In the genomic region with DNA sequence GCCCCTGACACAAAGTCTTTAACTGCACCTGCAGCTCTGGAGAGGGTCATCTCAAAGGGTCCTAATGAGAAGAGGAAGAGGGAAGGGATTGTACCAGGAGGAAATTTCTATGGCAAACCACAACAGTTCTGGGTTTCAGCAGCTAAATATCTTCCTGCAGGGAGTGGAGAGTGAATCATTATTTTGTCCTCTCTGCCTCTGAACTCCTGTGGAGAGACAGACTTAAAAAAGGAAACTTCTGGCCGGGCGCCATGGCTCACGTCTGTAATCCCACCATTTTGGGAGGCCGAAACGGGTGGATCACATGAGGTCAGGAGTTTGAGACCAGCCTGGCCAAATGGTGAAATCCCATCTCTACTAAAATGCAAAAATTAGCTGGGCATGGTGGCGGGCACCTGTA, we compare ENCODE assay signal across 33 cellular contexts. TPM values are rescaled to one million over a fixed set of nuclear protein-coding genes. Genes with fewer than 3 reads are reported as not detected.
DNase-seq lines count a peak whose midpoint lies in the region; ATAC-seq and TF ChIP-seq lines count a peak whose summit lies in the region.
"Had no signal": no experiment of that assay in that cellular context is flagged by ENCODE, and none has a peak within 500 bp of the region (broad histone marks: within the 10 kb centered on the region; RNA-seq: fewer than 3 reads in every experiment).

No MANE protein-coding gene starts in this region.

- DNase-seq in activated naive CD8-positive, alpha-beta T cell treated with anti-CD3 and anti-CD28 coated beads for 36 hours: no peak
- DNase-seq in activated naive CD8-positive, alpha-beta T cell treated with anti-CD3 and anti-CD28 coated beads, Interleukin-2, amount 50 U/mL, for 24 hours: no peak
- DNase-seq in coronary artery (ENCODE audit: low spot score): peak; percentile 0
- no peak for DNase-seq in natural killer cell treated with Interleukin-12 subunit alpha and Interleukin-12 subunit beta and Interleukin-15 and Interleukin-18, amount 100 ng/mL, for 72 hours (ENCODE audit: low spot score)
- DNase-seq in stomach: peak; percentile 25
- no peak for DNase-seq in MCF 10A (ENCODE audit: unreplicated experiment)
- no peak for DNase-seq in NCI-H1436 (lab: John Stamatoyannopoulos, UW)
- DNase-seq: ACHN; BE2C; CD8-positive, alpha-beta memory T cell; DMS 273 treated with DMSO at 0.1 percent for 48 hours; DMS79; EL; GDM1; NCI-H1048; NCI-H1417; NCI-H1694 treated with DMSO at 0.1 percent for 48 hours; NCI-H2081; NCI-H2227 treated with DMSO at 0.1 percent for 48 hours; NCI-H526 treated with DMSO at 0.1 percent for 48 hours; PC-9 had no signal

- BruUV-seq in MCF 10A (replicated peaks; lab: Mats Ljungman, UMichigan): no TSS peak

- TF ChIP-seq CTCF in coronary artery (IDR thresholded peaks at IDR 0.05) (no peak), stomach (IDR thresholded peaks at IDR 0.05) (no peak), MCF 10A (IDR thresholded peaks at IDR 0.05; ENCODE audit: unreplicated experiment) (no peak)

- TF ChIP-seq EP300 in stomach (IDR thresholded peaks at IDR 0.05): no peak

- ATAC-seq in activated naive CD8-positive, alpha-beta T cell treated with anti-CD3 and anti-CD28 coated beads, Interleukin-2, amount 50 U/mL, for 24 hours: no peak
- ATAC-seq in natural killer cell treated with Interleukin-12 subunit alpha and Interleukin-12 subunit beta and Interleukin-15 and Interleukin-18, amount 100 ng/mL, for 72 hours: no peak
- no peak for ATAC-seq in HG03442 (IDR thresholded peaks at IDR 0.05; ENCODE audit: unreplicated experiment)
- ATAC-seq: GM12878, HCT116, Right ventricle myocardium inferior had no signal

- no peaks in the 10 kb centered on the region for H3K27me3 ChIP-seq in stomach

- no peaks in the 10 kb centered on the region for H3K4me1 Mint-ChIP-seq in activated naive CD8-positive, alpha-beta T cell treated with anti-CD3 and anti-CD28 coated beads for 36 hours
- H3K4me1 Mint-ChIP-seq in activated naive CD8-positive, alpha-beta T cell treated with anti-CD3 and anti-CD28 coated beads, Interleukin-2, amount 50 U/mL, for 24 hours: no peaks in the 10 kb centered on the region
- peaks cover 0 to 14% of the 10 kb centered on the region in 2 donors for H3K4me1 Mint-ChIP-seq in natural killer cell treated with Interleukin-12 subunit alpha and Interleukin-12 subunit beta and Interleukin-15 and Interleukin-18, amount 100 ng/mL, for 72 hours (ENCODE audit: low read depth in 2 of 2)
- H3K4me1 Mint-ChIP-seq in MCF 10A (ENCODE audit: insufficient read depth, unreplicated experiment): no peaks in the 10 kb centered on the region
- H3K4me1 Mint-ChIP-seq: CD8-positive, alpha-beta memory T cell; IgD-negative memory B cell had no signal

- no peak overlapping the region for H3K4me3 Mint-ChIP-seq in activated naive CD8-positive, alpha-beta T cell treated with anti-CD3 and anti-CD28 coated beads for 36 hours
- H3K4me3 Mint-ChIP-seq in activated naive CD8-positive, alpha-beta T cell treated with anti-CD3 and anti-CD28 coated beads, Interleukin-2, amount 50 U/mL, for 24 hours: no peak overlapping the region
- H3K4me3 Mint-ChIP-seq in natural killer cell treated with Interleukin-12 subunit alpha and Interleukin-12 subunit beta and Interleukin-15 and Interleukin-18, amount 100 ng/mL, for 72 hours: no peak overlapping the region
- no peak overlapping the region for H3K4me3 Mint-ChIP-seq in MCF 10A (ENCODE audit: unreplicated experiment)
- H3K4me3 Mint-ChIP-seq: CD14-positive monocyte; CD8-positive, alpha-beta memory T cell; IgD-negative memory B cell had no signal

- H3K4me3 ChIP-seq in coronary artery (no peak overlapping the region), stomach (no peak overlapping the region)
- H3K4me3 ChIP-seq: GM12878, PC-9 had no signal

- peak overlapping the region; percentile 6 for H3K27ac Mint-ChIP-seq in activated naive CD8-positive, alpha-beta T cell treated with anti-CD3 and anti-CD28 coated beads for 36 hours
- H3K27ac Mint-ChIP-seq in activated naive CD8-positive, alpha-beta T cell treated with anti-CD3 and anti-CD28 coated beads, Interleukin-2, amount 50 U/mL, for 24 hours: no peak overlapping the region
- H3K27ac Mint-ChIP-seq in natural killer cell treated with Interleukin-12 subunit alpha and Interleukin-12 subunit beta and Interleukin-15 and Interleukin-18, amount 100 ng/mL, for 72 hours: peak overlapping the region; percentile 35 to 46
- no peak overlapping the region for H3K27ac Mint-ChIP-seq in MCF 10A (ENCODE audit: low read depth, unreplicated experiment)
- H3K27ac Mint-ChIP-seq: IgD-negative memory B cell had no signal

- no peaks in the 10 kb centered on the region for H3K9me3 ChIP-seq in stomach
- H3K9me3 ChIP-seq: BE2C had no signal

- intact Hi-C loops in stomach (cut with DNase I; ENCODE audit: low total_unique reads): no loop called here
- intact Hi-C loops in MCF 10A (cut with micrococcal nuclease): no loop called here

- CTCF ChIA-PET in MCF 10A (lab: Yijun Ruan, JAX): no interaction called here

- H3K9me3 Mint-ChIP-seq in activated naive CD8-positive, alpha-beta T cell treated with anti-CD3 and anti-CD28 coated beads for 36 hours: no peaks in the 10 kb centered on the region
- H3K9me3 Mint-ChIP-seq in activated naive CD8-positive, alpha-beta T cell treated with anti-CD3 and anti-CD28 coated beads, Interleukin-2, amount 50 U/mL, for 24 hours: no peaks in the 10 kb centered on the region
- no peaks in the 10 kb centered on the region for H3K9me3 Mint-ChIP-seq in natural killer cell treated with Interleukin-12 subunit alpha and Interleukin-12 subunit beta and Interleukin-15 and Interleukin-18, amount 100 ng/mL, for 72 hours
- no peaks in the 10 kb centered on the region for H3K9me3 Mint-ChIP-seq in MCF 10A (ENCODE audit: unreplicated experiment)
- H3K9me3 Mint-ChIP-seq: CD8-positive, alpha-beta memory T cell; IgD-negative memory B cell had no signal

- peaks cover 68 to 98% (median 97%) of the 10 kb centered on the region in 4 donors for H3K36me3 ChIP-seq in stomach
- H3K36me3 ChIP-seq: BE2C had no signal

- 92 to 97% (median 94%) methylated on average over 6 of the region's 6 CpGs for WGBS in stomach, 5 donors

- no peaks in the 10 kb centered on the region for H3K27me3 Mint-ChIP-seq in activated naive CD8-positive, alpha-beta T cell treated with anti-CD3 and anti-CD28 coated beads for 36 hours
- no peaks in the 10 kb centered on the region for H3K27me3 Mint-ChIP-seq in activated naive CD8-positive, alpha-beta T cell treated with anti-CD3 and anti-CD28 coated beads, Interleukin-2, amount 50 U/mL, for 24 hours
- no peaks in the 10 kb centered on the region for H3K27me3 Mint-ChIP-seq in natural killer cell treated with Interleukin-12 subunit alpha and Interleukin-12 subunit beta and Interleukin-15 and Interleukin-18, amount 100 ng/mL, for 72 hours
- H3K27me3 Mint-ChIP-seq in MCF 10A (ENCODE audit: insufficient read depth, unreplicated experiment): no peaks in the 10 kb centered on the region
- H3K27me3 Mint-ChIP-seq: CD8-positive, alpha-beta memory T cell; IgD-negative memory B cell had no signal

- POLR2A ChIA-PET in MCF 10A (lab: Yijun Ruan, JAX): no interaction called here

- no peaks in the 10 kb centered on the region for H3K4me1 ChIP-seq in stomach
- H3K4me1 ChIP-seq: BE2C had no signal

- TF ChIP-seq POLR2A in stomach (IDR thresholded peaks at IDR 0.05): no peak

- H3K36me3 Mint-ChIP-seq in activated naive CD8-positive, alpha-beta T cell treated with anti-CD3 and anti-CD28 coated beads for 36 hours: peaks cover 37% of the 10 kb centered on the region
- H3K36me3 Mint-ChIP-seq in activated naive CD8-positive, alpha-beta T cell treated with anti-CD3 and anti-CD28 coated beads, Interleukin-2, amount 50 U/mL, for 24 hours (ENCODE audit: low read depth): peaks cover 71% of the 10 kb centered on the region
- H3K36me3 Mint-ChIP-seq in natural killer cell treated with Interleukin-12 subunit alpha and Interleukin-12 subunit beta and Interleukin-15 and Interleukin-18, amount 100 ng/mL, for 72 hours: peaks cover 43% of the 10 kb centered on the region
- no peaks in the 10 kb centered on the region for H3K36me3 Mint-ChIP-seq in MCF 10A (ENCODE audit: insufficient read depth, unreplicated experiment)

- H3K27ac ChIP-seq in coronary artery (no peak overlapping the region), stomach (no peak overlapping the region)
- H3K27ac ChIP-seq: 22Rv1, HL-60, KMS-11, PC-9 had no signal

RNA-seq across cellular contexts. Expression of gene C1QTNF9, which starts 16.9 kb away (rescaled TPM):
- total RNA-seq in activated naive CD8-positive, alpha-beta T cell treated with anti-CD3 and anti-CD28 coated beads for 36 hours: not detected
- total RNA-seq in natural killer cell treated with Interleukin-12 subunit alpha and Interleukin-12 subunit beta and Interleukin-15 and Interleukin-18, amount 100 ng/mL, for 72 hours: under 1 TPM in 1 of 2 donors, not detected in 1; 0.39 TPM
- total RNA-seq in stomach (1 to 10 TPM in 1 of 5 donors, under 1 TPM in 1, not detected in 3; 0.37 to 2.3 TPM), MCF 10A (2022) (not detected in 2 replicates)
- polyA plus RNA-seq in stomach: under 1 TPM in 2 of 3 donors, not detected in 1; 0.08 to 0.25 TPM
- total RNA-seq: CD8-positive, alpha-beta memory T cell; GM12878; H4; NCI-H460; PC-9; RPMI7951 had no signal
- polyA plus RNA-seq: CD14-positive monocyte; CD8-positive, alpha-beta memory T cell; GM12878; IgD-negative memory B cell had no signal

Comparison
In these comparisons a context has a peak if more than half of its experiments do, and no peak if none do; other contexts are left out.
1. H3K27ac Mint-ChIP-seq: peak in activated naive CD8-positive, alpha-beta T cell treated with anti-CD3 and anti-CD28 coated beads for 36 hours (single experiment) and natural killer cell treated with Interleukin-12 subunit alpha and Interleukin-12 subunit beta and Interleukin-15 and Interleukin-18, amount 100 ng/mL, for 72 hours (2 of 2); none in activated naive CD8-positive, alpha-beta T cell treated with anti-CD3 and anti-CD28 coated beads, Interleukin-2, amount 50 U/mL, for 24 hours (single experiment) and MCF 10A (single experiment).
2. DNase-seq: peak in coronary artery (single experiment) and stomach (single experiment); none in activated naive CD8-positive, alpha-beta T cell treated with anti-CD3 and anti-CD28 coated beads for 36 hours (single experiment), activated naive CD8-positive, alpha-beta T cell treated with anti-CD3 and anti-CD28 coated beads, Interleukin-2, amount 50 U/mL, for 24 hours (single experiment), natural killer cell treated with Interleukin-12 subunit alpha and Interleukin-12 subunit beta and Interleukin-15 and Interleukin-18, amount 100 ng/mL, for 72 hours (single experiment), MCF 10A (single experiment) and NCI-H1436 (single experiment).